1 cellular context compared by ENCODE assay signal in the genomic region with DNA sequence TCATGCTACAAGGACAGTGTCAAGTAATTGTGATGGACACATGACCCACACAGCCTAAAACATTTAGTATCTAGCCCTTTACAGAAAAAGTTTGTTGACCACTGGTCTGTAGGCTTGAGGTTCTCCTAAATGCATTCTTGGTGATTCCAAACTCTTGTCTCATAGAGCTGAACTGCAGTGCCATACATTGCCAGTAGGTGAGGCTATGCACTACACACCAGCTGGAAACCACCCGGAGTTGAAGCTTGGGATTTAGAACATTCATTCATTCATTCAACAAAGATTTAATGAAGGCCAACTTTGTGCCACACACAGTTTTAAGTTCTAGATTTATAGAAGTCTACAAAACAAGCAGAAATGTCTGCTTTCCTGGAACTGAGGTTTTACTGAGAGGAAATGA.
TF ChIP-seq lines count a peak whose summit lies in the region.

No MANE protein-coding gene starts in this region.

TF ChIP-seq in HEK293, 187 proteins besides CTCF, POLR2A, EP300 and RAD21 (continued from another document):
- TF ChIP-seq, protein P1, sequence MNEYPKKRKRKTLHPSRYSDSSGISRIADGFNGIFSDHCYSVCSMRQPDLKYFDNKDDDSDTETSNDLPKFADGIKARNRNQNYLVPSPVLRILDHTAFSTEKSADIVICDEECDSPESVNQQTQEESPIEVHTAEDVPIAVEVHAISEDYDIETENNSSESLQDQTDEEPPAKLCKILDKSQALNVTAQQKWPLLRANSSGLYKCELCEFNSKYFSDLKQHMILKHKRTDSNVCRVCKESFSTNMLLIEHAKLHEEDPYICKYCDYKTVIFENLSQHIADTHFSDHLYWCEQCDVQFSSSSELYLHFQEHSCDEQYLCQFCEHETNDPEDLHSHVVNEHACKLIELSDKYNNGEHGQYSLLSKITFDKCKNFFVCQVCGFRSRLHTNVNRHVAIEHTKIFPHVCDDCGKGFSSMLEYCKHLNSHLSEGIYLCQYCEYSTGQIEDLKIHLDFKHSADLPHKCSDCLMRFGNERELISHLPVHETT (tag by site-specific recombination; IDR thresholded peaks at IDR 0.05), result no peak
- TF ChIP-seq TRIM28 (IDR thresholded peaks at IDR 0.05; ENCODE audit: borderline replicate concordance, low read length), result peak; percentile 59; the same call in 1 of the 2 replicates
TF ChIP-seq in HEK293: peak in this region for 2.
